In the genomic region with DNA sequence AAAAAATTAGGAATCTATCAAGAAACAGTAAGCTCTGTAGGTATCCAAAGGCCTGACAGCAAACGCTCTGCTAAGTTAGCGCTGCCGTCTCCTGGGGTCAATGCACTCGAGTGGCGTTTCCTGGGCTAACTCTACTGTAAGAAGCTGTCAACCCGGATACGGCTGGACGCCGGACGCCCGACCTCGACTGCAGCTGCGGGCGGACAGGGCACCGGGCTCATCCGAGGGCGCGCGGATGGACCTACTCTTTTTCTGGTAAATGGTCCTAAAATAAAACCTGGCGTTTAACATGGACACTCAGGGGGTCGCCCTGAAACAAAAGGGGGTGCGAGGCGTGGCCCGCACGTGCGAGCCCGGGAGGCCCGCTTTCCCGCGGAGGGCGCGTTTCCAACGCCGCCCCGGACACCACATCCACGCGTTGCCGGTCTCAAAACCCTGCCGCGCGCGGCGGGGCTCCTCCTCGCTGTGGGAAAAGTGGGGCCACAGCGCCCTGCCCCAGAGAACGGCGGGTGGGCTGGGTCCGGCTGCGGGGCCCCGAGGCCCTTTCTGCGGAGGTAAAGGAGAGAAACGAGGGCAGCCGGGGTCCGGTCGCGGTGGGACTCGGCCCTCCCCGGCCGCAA, we compare ENCODE assay signal across 8 cellular contexts. TPM values are rescaled to one million over a fixed set of nuclear protein-coding genes. Genes with fewer than 3 reads are reported as not detected.
DNase-seq lines count a peak whose midpoint lies in the region; ATAC-seq and TF ChIP-seq lines count a peak whose summit lies in the region.

No MANE protein-coding gene starts in this region.

- CTCF ChIA-PET in activated B cell treated with CpG ODN at 0.5 μM for 24 hours (lab: Charles Lee) = interaction anchor here (1.1 kb wide), 1 partner anchor 24 kb away, joined by 3 read pairs; no protein-coding TSS in a partner anchor

- H3K27ac Mint-ChIP-seq in activated B cell treated with CpG ODN at 0.5 μM for 24 hours = peak overlapping the region; percentile 95
- H3K27ac Mint-ChIP-seq in effector memory CD8-positive, alpha-beta T cell = peak overlapping the region; percentile 92 to 95
- peak overlapping the region; percentile 97 for H3K27ac Mint-ChIP-seq in stimulated activated naive CD8-positive, alpha-beta T cell treated with anti-CD3 and anti-CD28 coated beads, Interleukin-15, amount 100 ng/mL, for 72 hours

- H3K4me3 ChIP-seq in GM06990 (replicated peaks; ENCODE audit: low read depth, low read length) (peak overlapping the region; percentile 99), mesodermal cell (ENCODE audit: extremely low read depth, insufficient read depth, low read length, poor library complexity, severe bottlenecking) (peak overlapping the region; percentile 99)

- H3K4me1 Mint-ChIP-seq in activated B cell treated with CpG ODN at 0.5 μM for 24 hours = peaks cover 44% of the 10 kb centered on the region
- peaks cover 30 to 47% of the 10 kb centered on the region in 2 donors for H3K4me1 Mint-ChIP-seq in effector memory CD8-positive, alpha-beta T cell (ENCODE audit: low read depth in 2 of 2)
- peaks cover 71% of the 10 kb centered on the region for H3K4me1 Mint-ChIP-seq in stimulated activated naive CD8-positive, alpha-beta T cell treated with anti-CD3 and anti-CD28 coated beads, Interleukin-15, amount 100 ng/mL, for 72 hours

- peak overlapping the region; percentile 82 for H3K27ac ChIP-seq in mesodermal cell (ENCODE audit: low read depth, low read length, severe bottlenecking)

- WGBS in mesodermal cell (ENCODE audit: insufficient coverage in 2 of 2), 2 experiments = 0 to 1% methylated on average over 46 to 58 of the region's 59 CpGs

- no peaks in the 10 kb centered on the region for H3K27me3 ChIP-seq in GM06990 (replicated peaks; ENCODE audit: control insufficient read depth, insufficient read depth, low read length)

- POLR2A ChIA-PET in activated B cell treated with CpG ODN at 0.5 μM for 24 hours (lab: Charles Lee) = interaction anchor here (0.7 to 5.0 kb wide), 9 partner anchors 27 to 662 kb away, joined by 3 to 102 read pairs (median 13); partner anchors contain the start of genes ACAT2, SOD2 and WTAP

- TF ChIP-seq CTCF in GM06990 (IDR thresholded peaks at IDR 0.05; ENCODE audit: insufficient read depth, low read length, poor library complexity, severe bottlenecking) = no peak
- TF ChIP-seq CTCF in activated B cell treated with CpG ODN at 0.5 μM for 24 hours (IDR thresholded peaks at IDR 0.05) = no peak

- H3K36me3 Mint-ChIP-seq in activated B cell treated with CpG ODN at 0.5 μM for 24 hours (ENCODE audit: low read depth) = peaks cover 74% of the 10 kb centered on the region
- peaks cover 91% of the 10 kb centered on the region for H3K36me3 Mint-ChIP-seq in effector memory CD8-positive, alpha-beta T cell (ENCODE audit: insufficient read depth)

- no peaks in the 10 kb centered on the region for H3K9me3 Mint-ChIP-seq in activated B cell treated with CpG ODN at 0.5 μM for 24 hours
- no peaks in the 10 kb centered on the region for H3K9me3 Mint-ChIP-seq in effector memory CD8-positive, alpha-beta T cell
- no peaks in the 10 kb centered on the region for H3K9me3 Mint-ChIP-seq in stimulated activated naive CD8-positive, alpha-beta T cell treated with anti-CD3 and anti-CD28 coated beads, Interleukin-15, amount 100 ng/mL, for 72 hours

- peak; percentile 64 for DNase-seq in GM06990 (ENCODE audit: extremely low read depth, insufficient read length)
- peak; percentile 26 for DNase-seq in activated B cell treated with CpG ODN at 0.5 μM for 24 hours
- DNase-seq in effector memory CD8-positive, alpha-beta T cell = peak; percentile 2 to 7 (median 2)
- peak in 1 of 2 donors; percentile 23 for DNase-seq in stimulated activated naive CD8-positive, alpha-beta T cell treated with anti-CD3 and anti-CD28 coated beads, Interleukin-15, amount 100 ng/mL, for 72 hours
- DNase-seq in NCI-H2227 (lab: John Stamatoyannopoulos, UW; ENCODE audit: unreplicated experiment) = no peak

- H3K4me3 Mint-ChIP-seq in activated B cell treated with CpG ODN at 0.5 μM for 24 hours = peak overlapping the region; percentile 95
- H3K4me3 Mint-ChIP-seq in effector memory CD8-positive, alpha-beta T cell = peak overlapping the region; percentile 95 to 100
- H3K4me3 Mint-ChIP-seq in stimulated activated naive CD8-positive, alpha-beta T cell treated with anti-CD3 and anti-CD28 coated beads, Interleukin-15, amount 100 ng/mL, for 72 hours = peak overlapping the region; percentile 93 to 96

- ATAC-seq in HG03432 (IDR thresholded peaks at IDR 0.05; ENCODE audit: unreplicated experiment) (peak; percentile 8), activated B cell treated with CpG ODN at 0.5 μM for 24 hours (ENCODE audit: low read depth) (no peak), HG03378 (IDR thresholded peaks at IDR 0.05; ENCODE audit: unreplicated experiment) (no peak)
- no peak for ATAC-seq in effector memory CD8-positive, alpha-beta T cell (replicated peaks)
- no peak for ATAC-seq in stimulated activated naive CD8-positive, alpha-beta T cell treated with anti-CD3 and anti-CD28 coated beads, Interleukin-15, amount 100 ng/mL, for 72 hours

- peaks cover 5% of the 10 kb centered on the region for H3K4me1 ChIP-seq in mesodermal cell (ENCODE audit: control insufficient read depth, insufficient read depth, low read length, poor library complexity, severe bottlenecking)

- H3K27me3 Mint-ChIP-seq in activated B cell treated with CpG ODN at 0.5 μM for 24 hours = no peaks in the 10 kb centered on the region
- no peaks in the 10 kb centered on the region for H3K27me3 Mint-ChIP-seq in effector memory CD8-positive, alpha-beta T cell
- no peaks in the 10 kb centered on the region for H3K27me3 Mint-ChIP-seq in stimulated activated naive CD8-positive, alpha-beta T cell treated with anti-CD3 and anti-CD28 coated beads, Interleukin-15, amount 100 ng/mL, for 72 hours

- intact Hi-C loops in activated B cell treated with CpG ODN at 0.5 μM for 24 hours (cut with micrococcal nuclease) = loop anchor here (1.0 kb wide), 2 partner anchors 27 to 62 kb away; partner anchors contain the start of genes ACAT2 and WTAP

- no peaks in the 10 kb centered on the region for H3K9me3 ChIP-seq in mesodermal cell (ENCODE audit: control insufficient read depth, low read length)

- H3K36me3 ChIP-seq in GM06990 (ENCODE audit: control insufficient read depth, insufficient read depth, low read length) (peaks cover 4% of the 10 kb centered on the region), mesodermal cell (ENCODE audit: control insufficient read depth, insufficient read depth, low read length) (peaks cover 62% of the 10 kb centered on the region)

RNA-seq across cellular contexts. Expression of gene TCP1, which starts 0.5 kb away (rescaled TPM):
- 181 and 199 TPM in 2 replicates for total RNA-seq in activated B cell treated with CpG ODN at 0.5 μM for 24 hours
- polyA plus RNA-seq in mesodermal cell (2013, experiment 1 of 2) = 233 TPM
- polyA plus RNA-seq in mesodermal cell (2013, experiment 2 of 2) = 220 TPM

RNA-seq across cellular contexts. Expression of gene MRPL18, which starts 1.4 kb away (rescaled TPM):
- 44.7 and 47.7 TPM in 2 replicates for total RNA-seq in activated B cell treated with CpG ODN at 0.5 μM for 24 hours
- 44.2 TPM for polyA plus RNA-seq in mesodermal cell (2013, experiment 1 of 2)
- 47.5 TPM for polyA plus RNA-seq in mesodermal cell (2013, experiment 2 of 2)

RNA-seq across cellular contexts. Expression of gene PNLDC1, which starts 11.2 kb away (rescaled TPM):
- total RNA-seq in activated B cell treated with CpG ODN at 0.5 μM for 24 hours = 0.24 TPM in 1 of 2 replicates, not detected in the other
- polyA plus RNA-seq in mesodermal cell (2013, experiment 1 of 2) = 0.15 TPM
- not detected for polyA plus RNA-seq in mesodermal cell (2013, experiment 2 of 2)

RNA-seq across cellular contexts. Expression of gene ACAT2, which starts 27.0 kb away (rescaled TPM):
- total RNA-seq in activated B cell treated with CpG ODN at 0.5 μM for 24 hours = 82.0 and 87.9 TPM in 2 replicates
- 149 TPM for polyA plus RNA-seq in mesodermal cell (2013, experiment 1 of 2)
- polyA plus RNA-seq in mesodermal cell (2013, experiment 2 of 2) = 156 TPM
